In genomic region chr4:88522702-88523324, GRCh38 we compare ENCODE assay signal across 8 cellular contexts. TPM values are rescaled to one million over a fixed set of nuclear protein-coding genes. Genes with fewer than 3 reads are reported as not detected.
A peak's percentile ranks its signal among the peaks of the same experiment; 100 is the strongest.
DNase-seq lines count a peak whose midpoint lies in the region; ATAC-seq and TF ChIP-seq lines count a peak whose summit lies in the region.

No MANE protein-coding gene starts in this region.

- H3K27me3 Mint-ChIP-seq in immature natural killer cell (ENCODE audit: low read depth in 3 of 3) = peaks cover 0 to 5% (median 2%) of the 10 kb centered on the region in 3 donors

- H3K4me3 ChIP-seq in breast epithelium (peak overlapping the region; percentile 63 to 95 (median 87)), skin epidermis (peak overlapping the region; percentile 70 to 93 (median 75))

- no peaks in the 10 kb centered on the region for H3K9me3 Mint-ChIP-seq in immature natural killer cell

- H3K36me3 Mint-ChIP-seq in immature natural killer cell = peaks cover 0 to 4% (median 0%) of the 10 kb centered on the region in 3 donors

- H3K4me1 ChIP-seq in breast epithelium = peaks cover 0 to 11% of the 10 kb centered on the region in 2 donors

- no peak for TF ChIP-seq POLR2A in breast epithelium (IDR thresholded peaks at IDR 0.05)

- peak overlapping the region; percentile 93 to 98 (median 96) for H3K4me3 Mint-ChIP-seq in immature natural killer cell

- intact Hi-C loops in breast epithelium (cut with DNase I; ENCODE audit: low total_unique reads) = loop anchor here (10.0 kb wide), 1 partner anchor 142 kb away; no protein-coding TSS in a partner anchor

- TF ChIP-seq CTCF in breast epithelium (IDR thresholded peaks at IDR 0.05) = no peak

- H3K27ac Mint-ChIP-seq in immature natural killer cell = peak overlapping the region; percentile 86 to 93 (median 88)

- H3K36me3 ChIP-seq in breast epithelium = no peaks in the 10 kb centered on the region

- no peaks in the 10 kb centered on the region for H3K9me3 ChIP-seq in breast epithelium

- peaks cover 17 to 42% of the 10 kb centered on the region in 2 donors for H3K4me1 Mint-ChIP-seq in immature natural killer cell

- ATAC-seq in HG03135 (IDR thresholded peaks at IDR 0.05; ENCODE audit: unreplicated experiment) (peak; percentile 20), HG03139 (IDR thresholded peaks at IDR 0.05; ENCODE audit: unreplicated experiment) (no peak)

- H3K27ac ChIP-seq in breast epithelium (peak overlapping the region; percentile 89 to 98), skin epidermis (peak overlapping the region; percentile 46 to 95 (median 90))

- no peaks in the 10 kb centered on the region for H3K27me3 ChIP-seq in breast epithelium

- DNase-seq in EH (ENCODE audit: low read depth) = peak; percentile 51
- peak; percentile 9 for DNase-seq in SW480 (ENCODE audit: low spot score)
- DNase-seq in breast epithelium (ENCODE audit: low spot score in 2 of 2) = peak in 1 of 2 donors; percentile 39
- DNase-seq in immature natural killer cell = peak; percentile 12 to 21 (median 17)
- DNase-seq in NCI-H226 = no peak

RNA-seq across cellular contexts. Expression of gene PYURF, which starts 0.8 kb away (rescaled TPM):
- 100 to 1,000 TPM in 2 of 3 donors, 10 to 100 TPM in 1; 93.7 to 116 (median 110) TPM for total RNA-seq in breast epithelium
- polyA plus RNA-seq in immature natural killer cell = 100 to 1,000 TPM; 267 to 445 (median 321) TPM
